Comparison of ENCODE assay signal across 1 cellular context in the genomic region with DNA sequence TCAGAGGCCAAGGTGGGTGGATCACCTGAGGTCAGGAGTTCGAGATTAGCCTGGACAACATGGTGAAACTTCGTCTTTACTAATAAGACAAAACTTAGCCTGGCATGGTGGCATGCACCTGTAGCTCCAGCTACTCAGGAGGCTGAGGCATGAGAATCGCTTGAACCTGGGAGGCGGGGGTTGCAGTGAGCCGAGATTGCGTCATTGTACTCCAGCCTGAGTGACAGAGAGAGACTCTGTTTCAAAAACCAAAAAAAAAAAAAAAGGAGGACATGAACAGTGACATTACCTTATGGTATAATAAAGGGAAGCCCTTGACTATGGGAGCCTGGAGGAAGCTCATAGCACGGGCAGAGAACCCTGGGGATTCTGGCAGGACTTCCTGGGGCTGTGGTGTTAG.
TF ChIP-seq lines count a peak whose summit lies in the region.

No MANE protein-coding gene starts in this region.

TF ChIP-seq in H1, 55 proteins besides CTCF, POLR2A, EP300 and RAD21 (continued from another document):
- TF ChIP-seq CEBPB (IDR thresholded peaks at IDR 0.05; ENCODE audit: low read depth, low read length) = peak; percentile 85
TF ChIP-seq in H1: peak in this region for 1.
